In genomic region chr10:110052911-110053310, GRCh38 we compare ENCODE assay signal across 21 cellular contexts. TPM values are rescaled to one million over a fixed set of nuclear protein-coding genes. Genes with fewer than 3 reads are reported as not detected.
DNase-seq lines count a peak whose midpoint lies in the region; ATAC-seq and TF ChIP-seq lines count a peak whose summit lies in the region.
"Had no signal": no experiment of that assay in that cellular context is flagged by ENCODE, and none has a peak within 500 bp of the region (broad histone marks: within the 10 kb centered on the region; RNA-seq: fewer than 3 reads in every experiment).

No MANE protein-coding gene starts in this region.

- peak; percentile 18 for DNase-seq in DMS53 (lab: John Stamatoyannopoulos, UW)
- DNase-seq in DMS53 treated with DMSO at 0.1 percent for 48 hours (lab: John Stamatoyannopoulos, UW; ENCODE audit: unreplicated experiment), result no peak
- DNase-seq in stimulated activated naive CD8-positive, alpha-beta T cell treated with anti-CD3 and anti-CD28 coated beads, Interleukin-15, Interleukin-2, amounts not matched to agents 100 U/mL and 50 U/mL, for 24 hours, result no peak
- no peak for DNase-seq in memory B cell (ENCODE audit: low spot score in 2 of 2)
- DNase-seq in COLO668 (lab: John Stamatoyannopoulos, UW; ENCODE audit: unreplicated experiment), result no peak
- DNase-seq in upper lobe of right lung, result no peak
- DNase-seq: 8988T; activated naive CD4-positive, alpha-beta T cell treated with anti-CD3 and anti-CD28 coated beads, Interleukin-2, amount 50 U/mL, for 16 hours; Karpas-422; kidney glomerular epithelial cell; lower lobe of right lung; MV-4-11; NCI-H146; NCI-H526 treated with DMSO at 0.1 percent for 48 hours; RPMI8226; T1000 had no signal

- no peak overlapping the region for H3K27ac ChIP-seq in upper lobe of right lung
- H3K27ac ChIP-seq: HL-60, lower lobe of right lung had no signal

- no peaks in the 10 kb centered on the region for H3K9me3 ChIP-seq in upper lobe of right lung

- peaks cover 30% of the 10 kb centered on the region for H3K36me3 Mint-ChIP-seq in stimulated activated naive CD8-positive, alpha-beta T cell treated with anti-CD3 and anti-CD28 coated beads, Interleukin-15, Interleukin-2, amounts not matched to agents 100 ng/mL and 50 ng/mL, for 24 hours (ENCODE audit: low read depth)
- peaks cover 21% of the 10 kb centered on the region for H3K36me3 Mint-ChIP-seq in memory B cell

- no peak for TF ChIP-seq CTCF in upper lobe of right lung (IDR thresholded peaks at IDR 0.05)

- no peak for ATAC-seq in stimulated activated naive CD8-positive, alpha-beta T cell treated with anti-CD3 and anti-CD28 coated beads, Interleukin-15, Interleukin-2, amounts not matched to agents 100 U/mL and 50 U/mL, for 24 hours
- no peak for ATAC-seq in memory B cell (ENCODE audit: low read depth)
- ATAC-seq in upper lobe of right lung, result no peak
- no peak for ATAC-seq in GM18502 (IDR thresholded peaks at IDR 0.05; ENCODE audit: poor library complexity, unreplicated experiment)
- ATAC-seq: lower lobe of right lung had no signal

- H3K4me3 Mint-ChIP-seq in stimulated activated naive CD8-positive, alpha-beta T cell treated with anti-CD3 and anti-CD28 coated beads, Interleukin-15, Interleukin-2, amounts not matched to agents 100 ng/mL and 50 ng/mL, for 24 hours, result no peak overlapping the region
- H3K4me3 Mint-ChIP-seq in memory B cell, result no peak overlapping the region

- peaks cover 5% of the 10 kb centered on the region for H3K4me1 ChIP-seq in upper lobe of right lung

- intact Hi-C loops in upper lobe of right lung (cut with DNase I), result no loop called here

- H3K27ac Mint-ChIP-seq in stimulated activated naive CD8-positive, alpha-beta T cell treated with anti-CD3 and anti-CD28 coated beads, Interleukin-15, Interleukin-2, amounts not matched to agents 100 ng/mL and 50 ng/mL, for 24 hours, result peak overlapping the region; percentile 63
- H3K27ac Mint-ChIP-seq in memory B cell, result peak overlapping the region; percentile 76

- H3K27me3 Mint-ChIP-seq in stimulated activated naive CD8-positive, alpha-beta T cell treated with anti-CD3 and anti-CD28 coated beads, Interleukin-15, Interleukin-2, amounts not matched to agents 100 ng/mL and 50 ng/mL, for 24 hours, result no peaks in the 10 kb centered on the region
- H3K27me3 Mint-ChIP-seq in memory B cell, result no peaks in the 10 kb centered on the region

- peaks cover 11% of the 10 kb centered on the region for H3K9me3 Mint-ChIP-seq in stimulated activated naive CD8-positive, alpha-beta T cell treated with anti-CD3 and anti-CD28 coated beads, Interleukin-15, Interleukin-2, amounts not matched to agents 100 ng/mL and 50 ng/mL, for 24 hours
- H3K9me3 Mint-ChIP-seq in memory B cell, result peaks cover 7% of the 10 kb centered on the region

- no peaks in the 10 kb centered on the region for H3K27me3 ChIP-seq in upper lobe of right lung
- H3K27me3 ChIP-seq: tibial nerve had no signal

- H3K4me1 Mint-ChIP-seq in stimulated activated naive CD8-positive, alpha-beta T cell treated with anti-CD3 and anti-CD28 coated beads, Interleukin-15, Interleukin-2, amounts not matched to agents 100 ng/mL and 50 ng/mL, for 24 hours (ENCODE audit: low read depth), result peaks cover 64% of the 10 kb centered on the region
- H3K4me1 Mint-ChIP-seq in memory B cell, result peaks cover 34% of the 10 kb centered on the region

- no peaks in the 10 kb centered on the region for H3K36me3 ChIP-seq in upper lobe of right lung
- H3K36me3 ChIP-seq: HAP-1, lower lobe of right lung had no signal

- no peak overlapping the region for H3K4me3 ChIP-seq in upper lobe of right lung
- H3K4me3 ChIP-seq: HAP-1, lower lobe of right lung, tibial nerve had no signal

RNA-seq across cellular contexts. Expression of gene ADD3, which starts 45.1 kb away (rescaled TPM):
- total RNA-seq in upper lobe of right lung, result 57.4 TPM
